In genomic region chr11:60872124-60872951, GRCh38 we compare ENCODE assay signal across 11 cellular contexts. TPM values are rescaled to one million over a fixed set of nuclear protein-coding genes. Genes with fewer than 3 reads are reported as not detected.
DNase-seq lines count a peak whose midpoint lies in the region; ATAC-seq and TF ChIP-seq lines count a peak whose summit lies in the region.
"Had no signal": no experiment of that assay in that cellular context is flagged by ENCODE, and none has a peak within 500 bp of the region (broad histone marks: within the 10 kb centered on the region; RNA-seq: fewer than 3 reads in every experiment).

No MANE protein-coding gene starts in this region.

- TF ChIP-seq RAD21 in SK-N-SH (IDR thresholded peaks at IDR 0.05; ENCODE audit: low read length), result no peak

- H3K9me3 Mint-ChIP-seq in progenitor cell of endocrine pancreas (ENCODE audit: low read depth), result no peaks in the 10 kb centered on the region

- H3K27me3 ChIP-seq in SK-N-SH (ENCODE audit: insufficient read depth) (no peaks in the 10 kb centered on the region), spleen (replicated peaks in 1 of 7) (peaks cover 0 to 11% (median 0%) of the 10 kb centered on the region in 7 donors)
- H3K27me3 ChIP-seq: suprapubic skin had no signal

- H3K4me3 ChIP-seq in SK-N-SH (ENCODE audit: low read depth in 2 of 2, low read length in 1 of 2) (no peak overlapping the region), spleen (no peak overlapping the region)
- H3K4me3 ChIP-seq: suprapubic skin had no signal

- no peaks in the 10 kb centered on the region for H3K4me1 Mint-ChIP-seq in progenitor cell of endocrine pancreas (ENCODE audit: low read depth)

- intact Hi-C loops in Right ventricle myocardium superior (cut with DNase I), result no loop called here
- intact Hi-C loops in spleen (cut with DNase I; ENCODE audit: low total_unique reads), result no loop called here

- peaks cover 0 to 8% of the 10 kb centered on the region in 2 experiments; a peak in 1 of 4 replicates for H3K4me1 ChIP-seq in SK-N-SH (ENCODE audit: control insufficient read depth in 1 of 2, insufficient read depth in 2 of 2, low read depth in 1 of 2, low read length in 1 of 2)
- H3K4me1 ChIP-seq in spleen, result peaks cover 0 to 30% (median 8%) of the 10 kb centered on the region in 6 donors

- H3K36me3 ChIP-seq in SK-N-SH (replicated peaks in 1 of 2; ENCODE audit: control insufficient read depth in 1 of 2, insufficient read depth in 2 of 2, low read length in 1 of 2), result no peaks in the 10 kb centered on the region
- H3K36me3 ChIP-seq in spleen, result peaks cover 0 to 16% (median 0%) of the 10 kb centered on the region in 6 donors

- DNase-seq in HCEC 1CT (peak; percentile 88), SK-N-SH (peak; percentile 12), Right ventricle myocardium superior (no peak), spleen (peak; percentile 45), progenitor cell of endocrine pancreas (ENCODE audit: low spot score, unreplicated experiment) (no peak), NCI-H345 (lab: John Stamatoyannopoulos, UW) (no peak)
- no peak for DNase-seq in effector CD8-positive, alpha-beta T cell (lab: John Stamatoyannopoulos, UW)
- no peak for DNase-seq in stimulated activated naive CD4-positive, alpha-beta T cell (lab: John Stamatoyannopoulos, UW)
- DNase-seq: NCI-H1694 treated with DMSO at 0.1 percent for 48 hours; stimulated activated CD4-positive, alpha-beta T cell treated with anti-CD3 and anti-CD28 coated beads, Interleukin-15, amount 100 ng/mL, for 24 hours had no signal

- ATAC-seq in Right ventricle myocardium superior (ENCODE audit: poor library complexity), result peak; percentile 88

- no peaks in the 10 kb centered on the region for H3K27me3 Mint-ChIP-seq in progenitor cell of endocrine pancreas

- no peak for TF ChIP-seq EP300 in SK-N-SH (IDR thresholded peaks at IDR 0.05; ENCODE audit: borderline replicate concordance in 1 of 2, low read depth in 1 of 2, low read length in 1 of 2)

- no peaks in the 10 kb centered on the region for H3K79me2 ChIP-seq in SK-N-SH (ENCODE audit: insufficient read depth)

- 78% methylated on average over 6 of the region's 6 CpGs for WGBS in SK-N-SH (ENCODE audit: low lambda C conversion rate)
- 84 to 94% (median 91%) methylated on average over 4 to 6 of the region's 6 CpGs for WGBS in spleen, 5 donors

- no peak overlapping the region for H3K4me2 ChIP-seq in SK-N-SH

- no peak overlapping the region for H3K9ac ChIP-seq in SK-N-SH

- TF ChIP-seq CTCF in SK-N-SH (IDR thresholded peaks at IDR 0.05), result no peak
- no peak for TF ChIP-seq CTCF in spleen (IDR thresholded peaks at IDR 0.05 in 8 of 11, conservative IDR thresholded peaks at IDR 0.05 in 3 of 11)
- TF ChIP-seq CTCF in progenitor cell of endocrine pancreas (IDR thresholded peaks at IDR 0.05; ENCODE audit: unreplicated experiment), result no peak

- no peak for TF ChIP-seq POLR2A in spleen (IDR thresholded peaks at IDR 0.05)

- H3K27ac ChIP-seq in SK-N-SH (ENCODE audit: low read depth in 2 of 2, low read length in 1 of 2), result no peak overlapping the region
- H3K27ac ChIP-seq in spleen, result peak overlapping the region in 3 of 8 donors; percentile 17 to 36 (median 22)
- H3K27ac ChIP-seq: suprapubic skin had no signal

- no peaks in the 10 kb centered on the region for H3K9me2 ChIP-seq in SK-N-SH

- CTCF ChIA-PET in SK-N-SH (lab: Yijun Ruan, JAX), result interaction anchor here (1.6 to 7.7 kb wide), 3 partner anchors 15 to 41 kb away, joined by 6 to 56 read pairs (median 16); no protein-coding TSS in a partner anchor

- H3K36me3 Mint-ChIP-seq in progenitor cell of endocrine pancreas (ENCODE audit: insufficient read depth), result no peaks in the 10 kb centered on the region

- no peak overlapping the region for H2AFZ ChIP-seq in SK-N-SH (ENCODE audit: low read depth)

- no peaks in the 10 kb centered on the region for H3K9me3 ChIP-seq in SK-N-SH
- H3K9me3 ChIP-seq in spleen, result no peaks in the 10 kb centered on the region
- H3K9me3 ChIP-seq: suprapubic skin had no signal

- H3K4me3 Mint-ChIP-seq in progenitor cell of endocrine pancreas (ENCODE audit: low read depth), result no peak overlapping the region

- H3F3A ChIP-seq in SK-N-SH (replicated peaks; ENCODE audit: insufficient read depth), result no peaks in the 10 kb centered on the region

- POLR2A ChIA-PET in SK-N-SH (lab: Yijun Ruan, JAX), result no interaction called here

- no peak overlapping the region for H3K27ac Mint-ChIP-seq in progenitor cell of endocrine pancreas

- H4K20me1 ChIP-seq in SK-N-SH (ENCODE audit: insufficient read depth), result no peaks in the 10 kb centered on the region

TF ChIP-seq in SK-N-SH, 30 proteins besides CTCF, POLR2A, EP300 and RAD21:
- 0 out of 2 replicates have a peak, but pooled peaks have one; percentile 19 for TF ChIP-seq RXRA (IDR thresholded peaks at IDR 0.05; ENCODE audit: borderline replicate concordance, low read depth)
- no peak for TF ChIP-seq FOXM1 (IDR thresholded peaks at IDR 0.05; ENCODE audit: low read depth)
TF ChIP-seq in SK-N-SH: peak in this region for 1.

RNA-seq across cellular contexts. Expression of gene ZP1, which starts 5.0 kb away (rescaled TPM):
- not detected in 2 replicates for polyA plus RNA-seq in SK-N-SH (2012; rRNA removed)
- polyA plus RNA-seq in SK-N-SH (2012; cell fraction: cytosol; rRNA removed), result 0.01 TPM in 1 of 2 replicates, not detected in the other
- 0.37 and 0.79 TPM in 2 replicates for polyA plus RNA-seq in SK-N-SH (2012; cell fraction: nucleus; rRNA removed)
- total RNA-seq in Right ventricle myocardium superior, result not detected
- not detected for total RNA-seq in spleen
- under 1 TPM in 2 of 3 donors, not detected in 1; 0.05 to 0.07 TPM for polyA plus RNA-seq in spleen
- not detected in 2 replicates for total RNA-seq in progenitor cell of endocrine pancreas

RNA-seq across cellular contexts. Expression of gene PTGDR2, which starts 16.6 kb away (rescaled TPM):
- polyA plus RNA-seq in SK-N-SH (2012; rRNA removed) (0.02 TPM in 1 of 2 replicates, not detected in the other), spleen (under 1 TPM; 0.10 to 0.22 (median 0.14) TPM)
- 0.01 TPM in 1 of 2 replicates, not detected in the other for polyA plus RNA-seq in SK-N-SH (2012; cell fraction: cytosol; rRNA removed)
- 0.05 and 0.12 TPM in 2 replicates for polyA plus RNA-seq in SK-N-SH (2012; cell fraction: nucleus; rRNA removed)
- total RNA-seq in Right ventricle myocardium superior (3.0 TPM), spleen (1 to 10 TPM in 1 of 7 donors, under 1 TPM in 5, not detected in 1; 0.16 to 1.1 (median 0.48) TPM), progenitor cell of endocrine pancreas (2.0 and 2.2 TPM in 2 replicates)

RNA-seq across cellular contexts. Expression of gene CCDC86, which starts 30.4 kb away (rescaled TPM):
- 26.1 and 34.7 TPM in 2 replicates for polyA plus RNA-seq in SK-N-SH (2012; rRNA removed)
- 17.2 and 22.7 TPM in 2 replicates for polyA plus RNA-seq in SK-N-SH (2012; cell fraction: cytosol; rRNA removed)
- 28.2 and 44.0 TPM in 2 replicates for polyA plus RNA-seq in SK-N-SH (2012; cell fraction: nucleus; rRNA removed)
- total RNA-seq in Right ventricle myocardium superior, result 8.4 TPM
- total RNA-seq in spleen, result 10 to 100 TPM in 6 of 7 donors, 1 to 10 TPM in 1; 8.3 to 21.6 (median 11.3) TPM
- 10 to 100 TPM in 2 of 3 donors, 1 to 10 TPM in 1; 7.6 to 15.4 (median 13.3) TPM for polyA plus RNA-seq in spleen
- total RNA-seq in progenitor cell of endocrine pancreas, result 22.7 and 22.8 TPM in 2 replicates

RNA-seq across cellular contexts. Expression of gene PRPF19, which starts 34.0 kb away (rescaled TPM):
- polyA plus RNA-seq in SK-N-SH (2012; rRNA removed) (44.0 and 58.9 TPM in 2 replicates), spleen (10 to 100 TPM; 65.2 to 76.7 (median 66.4) TPM)
- polyA plus RNA-seq in SK-N-SH (2012; cell fraction: cytosol; rRNA removed), result 36.1 and 49.0 TPM in 2 replicates
- 55.2 and 72.4 TPM in 2 replicates for polyA plus RNA-seq in SK-N-SH (2012; cell fraction: nucleus; rRNA removed)
- total RNA-seq in Right ventricle myocardium superior (34.0 TPM), spleen (10 to 100 TPM; 58.7 to 81.1 (median 73.4) TPM), progenitor cell of endocrine pancreas (102 and 111 TPM in 2 replicates)

RNA-seq across cellular contexts. Expression of gene TMEM109, which starts 41.6 kb away (rescaled TPM):
- polyA plus RNA-seq in SK-N-SH (2012; rRNA removed) (38.0 and 52.7 TPM in 2 replicates), spleen (10 to 100 TPM; 53.6 to 84.7 (median 84.5) TPM)
- polyA plus RNA-seq in SK-N-SH (2012; cell fraction: cytosol; rRNA removed), result 33.3 and 44.2 TPM in 2 replicates
- polyA plus RNA-seq in SK-N-SH (2012; cell fraction: nucleus; rRNA removed), result 23.4 and 25.2 TPM in 2 replicates
- total RNA-seq in Right ventricle myocardium superior (82.2 TPM), spleen (100 to 1,000 TPM in 6 of 7 donors, 10 to 100 TPM in 1; 82.1 to 125 (median 109) TPM), progenitor cell of endocrine pancreas (45.7 and 48.7 TPM in 2 replicates)

Comparison
In these comparisons a context has a peak if more than half of its experiments do, and no peak if none do; other contexts are left out.
1. DNase-seq: peak in HCEC 1CT (single experiment), SK-N-SH (single experiment) and spleen (single experiment); none in Right ventricle myocardium superior (single experiment), progenitor cell of endocrine pancreas (single experiment), NCI-H345 (single experiment), effector CD8-positive, alpha-beta T cell (single experiment) and stimulated activated naive CD4-positive, alpha-beta T cell (0 of 6).